30 cellular contexts compared by ENCODE assay signal in the genomic region with DNA sequence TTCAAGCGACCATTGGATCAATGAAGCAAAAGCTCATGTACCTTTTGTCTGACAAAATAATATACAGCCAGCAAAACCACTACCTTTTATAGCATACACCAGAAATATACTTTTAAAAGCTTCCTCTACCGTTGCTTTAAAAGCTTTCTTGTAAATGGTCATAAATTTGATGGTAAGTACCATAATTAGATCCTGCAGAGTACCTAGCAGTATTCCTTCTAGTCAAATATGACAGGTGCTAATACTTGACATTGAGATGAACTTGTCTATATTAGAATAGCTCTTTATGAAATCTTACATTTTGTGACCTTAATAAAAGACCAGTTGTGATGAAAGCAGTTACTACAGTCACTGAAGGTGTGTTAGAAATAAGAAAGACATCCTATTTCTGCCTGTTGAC.
"Had no signal": no experiment of that assay in that cellular context is flagged by ENCODE, and none has a peak within 500 bp of the region (broad histone marks: within the 10 kb centered on the region; RNA-seq: fewer than 3 reads in every experiment).

No MANE protein-coding gene starts in this region.

- ATAC-seq: activated CD8-positive, alpha-beta T cell treated with anti-CD3 and anti-CD28 coated beads for 36 hours; activated naive CD4-positive, alpha-beta T cell treated with anti-CD3 and anti-CD28 coated beads, Interleukin-2, amount 50 U/mL, for 72 hours; activated T-cell treated with anti-CD3 and anti-CD28 coated beads, Interleukin-2, amount 50 U/mL, for 4 hours; activated T-cell treated with anti-CD3 and anti-CD28 coated beads, Interleukin-2, amount 50 U/mL, for 72 hours; activated T-helper 17 cell treated with anti-CD3 and anti-CD28 coated beads, Interleukin-2, amount 50 U/mL, for 72 hours; body of pancreas had no signal

- H3K27ac ChIP-seq: adrenal gland, body of pancreas, brain microvascular endothelial cell, breast epithelium had no signal

- H3K36me3 ChIP-seq: adrenal gland, brain microvascular endothelial cell, breast epithelium had no signal

- H3K4me3 ChIP-seq: adrenal gland, body of pancreas, breast epithelium had no signal

- DNase-seq: activated B cell treated with CpG ODN at 0.5 μM for 24 hours; activated CD4-positive, alpha-beta memory T cell treated with anti-CD3 and anti-CD28 coated beads for 36 hours; activated CD4-positive, alpha-beta T cell treated with anti-CD3 and anti-CD28 coated beads for 4 hours; activated CD4-positive, alpha-beta T cell treated with anti-CD3 and anti-CD28 coated beads, Interleukin-2, amount 10 ng/mL, durations not matched to agents 24 days and 14 days; activated CD4-positive, alpha-beta T cell treated with anti-CD3 and anti-CD28 coated beads, Interleukin-2, amount 50 U/mL, for 1 hour; activated CD4-positive, alpha-beta T cell treated with anti-CD3 and anti-CD28 coated beads, Interleukin-2, amount 50 U/mL, for 4 hours; activated CD4-positive, CD25-positive, alpha-beta regulatory T cell treated with anti-CD3 and anti-CD28 coated beads, Interleukin-2, amount 50 U/mL, for 72 hours; activated CD8-positive, alpha-beta memory T cell treated with anti-CD3 and anti-CD28 coated beads, Interleukin-2, amount 50 U/mL, for 4 hours; activated CD8-positive, alpha-beta T cell treated with anti-CD3 and anti-CD28 coated beads for 36 hours; activated effector memory CD4-positive, alpha-beta T cell treated with anti-CD3 and anti-CD28 coated beads, Interleukin-2, amount 50 U/mL, for 16 hours; activated gamma-delta T cell treated with Interleukin-2 at 50 U/mL for 16 hours; activated naive CD4-positive, alpha-beta T cell; activated naive CD4-positive, alpha-beta T cell treated with anti-CD3 and anti-CD28 coated beads for 36 hours; activated naive CD4-positive, alpha-beta T cell treated with anti-CD3 and anti-CD28 coated beads, Interleukin-2, amount 50 U/mL, for 16 hours; activated naive CD8-positive, alpha-beta T cell treated with anti-CD3 and anti-CD28 coated beads for 36 hours; activated T-cell treated with anti-CD3 and anti-CD28 coated beads for 4 hours; activated T-cell treated with anti-CD3 and anti-CD28 coated beads, Interleukin-2, amount 50 U/mL, for 1 hour; activated T-cell treated with anti-CD3 and anti-CD28 coated beads, Interleukin-2, amount 50 U/mL, for 4 hours; activated T-cell treated with anti-CD3 and anti-CD28 coated beads, Interleukin-2, amount 50 U/mL, for 72 hours; adrenal gland; amniotic stem cell; aorta; body of pancreas; brain microvascular endothelial cell; central memory CD4-positive, alpha-beta T cell; T-helper 2 cell; T-helper 9 cell had no signal

- H3K9me3 ChIP-seq: adrenal gland, body of pancreas, breast epithelium had no signal

- H3K4me1 ChIP-seq: breast epithelium had no signal

- H3K27me3 ChIP-seq: adrenal gland, body of pancreas, brain microvascular endothelial cell, breast epithelium had no signal
